1 cellular context compared by ENCODE assay signal in genomic region chr12:1994429-1995143, GRCh38.
TF ChIP-seq lines count a peak whose summit lies in the region.

No MANE protein-coding gene starts in this region.

TF ChIP-seq in GM23338, 12 proteins besides CTCF, POLR2A, EP300 and RAD21 (continued from another document):
- TF ChIP-seq ZNF462 (CRISPR knock-in tag; IDR thresholded peaks at IDR 0.05) = no peak
